Comparison of ENCODE assay signal across 25 cellular contexts in the genomic region with DNA sequence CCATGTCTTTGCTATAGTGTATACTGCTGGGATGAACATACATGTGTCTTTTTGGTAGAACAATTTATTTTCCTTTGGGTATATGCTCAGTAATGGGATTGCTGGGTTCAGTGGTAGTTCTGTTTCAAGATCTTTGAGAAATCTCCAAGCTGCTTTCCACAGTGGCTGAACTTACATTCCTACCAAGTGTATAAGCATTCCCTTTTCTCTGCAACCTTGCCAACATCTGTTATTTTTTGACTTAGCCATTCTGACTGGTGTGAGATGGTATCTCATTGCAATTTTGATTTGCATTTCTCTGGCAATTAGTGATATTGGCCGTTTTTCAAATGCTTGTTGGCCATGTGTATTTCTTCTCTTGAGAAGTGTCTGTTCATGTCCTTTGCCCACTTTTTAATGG. TPM values are rescaled to one million over a fixed set of nuclear protein-coding genes. Genes with fewer than 3 reads are reported as not detected.
A peak's percentile ranks its signal among the peaks of the same experiment; 100 is the strongest.
DNase-seq lines count a peak whose midpoint lies in the region; ATAC-seq, FAIRE-seq and TF ChIP-seq lines count a peak whose summit lies in the region.
"Had no signal": no experiment of that assay in that cellular context is flagged by ENCODE, and none has a peak within 500 bp of the region (broad histone marks: within the 10 kb centered on the region; RNA-seq: fewer than 3 reads in every experiment).

No MANE protein-coding gene starts in this region.

- POLR2A ChIA-PET in AG04449 (lab: Yijun Ruan, JAX) = no interaction called here

- H3K27ac Mint-ChIP-seq in HFFc6 = peak overlapping the region; percentile 20; the same call in 1 of the 2 replicates
- H3K27ac Mint-ChIP-seq: activated naive CD8-positive, alpha-beta T cell treated with anti-CD3 and anti-CD28 coated beads for 36 hours; activated T-helper 2 cell treated with anti-CD3 and anti-CD28 coated beads, Interferon-gamma antibody, Interleukin-2, Interleukin-4, amounts not matched to agents 10 μg/mL and 5 μg/mL and 100 μg/mL, durations not matched to agents 14 hours and 24 hours and 36 hours had no signal

- no peak overlapping the region for H3K4me3 Mint-ChIP-seq in HFFc6
- H3K4me3 Mint-ChIP-seq: activated naive CD8-positive, alpha-beta T cell treated with anti-CD3 and anti-CD28 coated beads for 36 hours had no signal

- H3K9me3 Mint-ChIP-seq in HFFc6 = no peaks in the 10 kb centered on the region
- H3K9me3 Mint-ChIP-seq: activated naive CD8-positive, alpha-beta T cell treated with anti-CD3 and anti-CD28 coated beads for 36 hours had no signal

- CTCF ChIA-PET in AG04449 (lab: Yijun Ruan, JAX) = no interaction called here

- H3K27me3 Mint-ChIP-seq in HFFc6 (ENCODE audit: insufficient read depth) = no peaks in the 10 kb centered on the region
- H3K27me3 Mint-ChIP-seq: activated naive CD8-positive, alpha-beta T cell treated with anti-CD3 and anti-CD28 coated beads for 36 hours had no signal

- peaks cover 28% of the 10 kb centered on the region for H3K4me1 Mint-ChIP-seq in HFFc6 (ENCODE audit: low read depth)
- H3K4me1 Mint-ChIP-seq: activated naive CD8-positive, alpha-beta T cell treated with anti-CD3 and anti-CD28 coated beads for 36 hours had no signal

- TF ChIP-seq POLR2A in GM12891 (IDR thresholded peaks at IDR 0.05; ENCODE audit: low read depth, low read length) = no peak

- no peak for FAIRE-seq in GM12891 (lab: Jason Lieb, UNC)
- FAIRE-seq: endothelial cell of umbilical vein, H1, small intestine had no signal

- TF ChIP-seq CTCF in AG04449 (IDR thresholded peaks at IDR 0.05; ENCODE audit: insufficient read depth, low read length, missing control alignments) = no peak
- no peak for TF ChIP-seq CTCF in HFFc6 (IDR thresholded peaks at IDR 0.05)
- TF ChIP-seq CTCF in astrocyte of the cerebellum (IDR thresholded peaks at IDR 0.05; ENCODE audit: low read depth, low read length, missing control alignments) = no peak
- no peak for TF ChIP-seq CTCF in fibroblast of villous mesenchyme (IDR thresholded peaks at IDR 0.05; ENCODE audit: insufficient read depth, low read depth, low read length)

- H3K36me3 Mint-ChIP-seq in HFFc6 (ENCODE audit: low read depth) = peaks cover 58% of the 10 kb centered on the region

- no peak for ATAC-seq in HG03469 (IDR thresholded peaks at IDR 0.05; ENCODE audit: unreplicated experiment)

- peak; percentile 62 for DNase-seq in AG04449 (ENCODE audit: low read depth, low spot score)
- peak; percentile 77 for DNase-seq in HFFc6
- DNase-seq in astrocyte of the cerebellum (ENCODE audit: low read depth) = peak; percentile 70
- DNase-seq in fibroblast of villous mesenchyme (ENCODE audit: low read depth) = peak; percentile 33
- DNase-seq in GM12891 (ENCODE audit: insufficient read length, low spot score) = no peak
- no peak for DNase-seq in NCI-H524 treated with DMSO at 0.1 percent for 48 hours (lab: John Stamatoyannopoulos, UW)
- no peak for DNase-seq in NCI-H226
- DNase-seq: 8988T; activated CD4-positive, alpha-beta T cell treated with anti-CD3 and anti-CD28 coated beads, Interleukin-2, amount 50 U/mL, for 4 hours; activated CD8-positive, alpha-beta memory T cell treated with anti-CD3 and anti-CD28 coated beads, Interleukin-2, amount 50 U/mL, for 48 hours; activated naive CD8-positive, alpha-beta T cell treated with anti-CD3 and anti-CD28 coated beads for 36 hours; cortex of kidney; mammary epithelial cell; NCI-H1436; NCI-H69; nucleus accumbens; small intestine; stimulated activated naive CD4-positive, alpha-beta T cell had no signal

- no peak overlapping the region for H3K4me3 ChIP-seq in AG04449 (ENCODE audit: low read depth, low read length)
- no peak overlapping the region for H3K4me3 ChIP-seq in astrocyte of the cerebellum (ENCODE audit: low read depth, low read length)
- no peak overlapping the region for H3K4me3 ChIP-seq in fibroblast of villous mesenchyme (ENCODE audit: low read depth, low read length)
- H3K4me3 ChIP-seq: BLaER1, breast epithelium had no signal

- in situ Hi-C loops in astrocyte of the cerebellum (cut with HindIII; ENCODE audit: low sequenced_read_pairs) = no loop called here

TF ChIP-seq in GM12891, 5 proteins besides CTCF, POLR2A, EP300 and RAD21:
- TF ChIP-seq TAF1 (IDR thresholded peaks at IDR 0.05; ENCODE audit: low read depth, low read length) = no peak
- TF ChIP-seq SPI1 (IDR thresholded peaks at IDR 0.05; ENCODE audit: low read depth, low read length) = no peak
- no peak for TF ChIP-seq PAX5 (IDR thresholded peaks at IDR 0.05; ENCODE audit: insufficient read depth, low read length, severe bottlenecking)
- TF ChIP-seq POLR2AphosphoS5 (IDR thresholded peaks at IDR 0.05; ENCODE audit: low read depth, low read length) = no peak
- TF ChIP-seq POU2F2 (IDR thresholded peaks at IDR 0.05; ENCODE audit: low read depth, low read length) = no peak

RNA-seq across cellular contexts. Expression of a gene that starts 37.5 kb away (rescaled TPM):
- not detected for total RNA-seq in HFFc6 (2021; fragmentation: NEBNext Ultra II Directional; extraction: Animal tissue kit (Norgen Biotek cat#: 25700))
- total RNA-seq in fibroblast of villous mesenchyme = 2.6 and 4.3 TPM in 2 replicates
- polyA plus RNA-seq in GM12891 (2012; ENCODE audit: low read depth, missing spikeins) = not detected
- total RNA-seq: activated naive CD8-positive, alpha-beta T cell treated with anti-CD3 and anti-CD28 coated beads for 36 hours; activated T-helper 2 cell treated with anti-CD3 and anti-CD28 coated beads, Interferon-gamma antibody, Interleukin-2, Interleukin-4, amounts not matched to agents 10 μg/mL and 5 μg/mL and 100 μg/mL, durations not matched to agents 14 hours and 24 hours and 36 hours; endothelial cell of umbilical vein; H1; kidney epithelial cell; mammary epithelial cell had no signal
- polyA plus RNA-seq: H1, mammary epithelial cell had no signal

Comparison
In these comparisons a context has a peak if more than half of its experiments do, and no peak if none do; other contexts are left out.
1. DNase-seq: peak in AG04449 (single experiment), HFFc6 (single experiment), astrocyte of the cerebellum (single experiment) and fibroblast of villous mesenchyme (single experiment); none in GM12891 (single experiment), NCI-H524 treated with DMSO at 0.1 percent for 48 hours (single experiment) and NCI-H226 (single experiment).